Comparison of ENCODE assay signal across 15 cellular contexts in genomic region chr4:88743696-88744095, GRCh38. TPM values are rescaled to one million over a fixed set of nuclear protein-coding genes. Genes with fewer than 3 reads are reported as not detected.
DNase-seq lines count a peak whose midpoint lies in the region; ATAC-seq and TF ChIP-seq lines count a peak whose summit lies in the region.
"Had no signal": no experiment of that assay in that cellular context is flagged by ENCODE, and none has a peak within 500 bp of the region (broad histone marks: within the 10 kb centered on the region; RNA-seq: fewer than 3 reads in every experiment).

No MANE protein-coding gene starts in this region.

- DNase-seq in GM04504 (ENCODE audit: low read depth): peak; percentile 48
- peak; percentile 82 for DNase-seq in adipocyte (ENCODE audit: low read depth)
- DNase-seq in fibroblast of the aortic adventitia (ENCODE audit: low read depth): peak; percentile 67
- DNase-seq in stromal cell of bone marrow (ENCODE audit: low read depth): peak; percentile 66
- no peak for DNase-seq in omental fat pad (ENCODE audit: low spot score)
- no peak for DNase-seq in COLO829 (ENCODE audit: low spot score)
- no peak for DNase-seq in activated naive CD4-positive, alpha-beta T cell treated with Interleukin-2 at 50 U/mL for 16 hours
- DNase-seq: CD8-positive, alpha-beta memory T cell; KBM-7; NCI-H1436 treated with DMSO at 0.1 percent for 48 hours; NCI-H510A treated with DMSO at 0.1 percent for 48 hours; stimulated activated CD4-positive, alpha-beta T cell treated with anti-CD3 and anti-CD28 coated beads, Interleukin-2, amount 100 ng/mL, for 48 hours had no signal

- H3K4me3 ChIP-seq in adipocyte (ENCODE audit: low read length) (no peak overlapping the region), fibroblast of the aortic adventitia (ENCODE audit: low read depth, low read length) (no peak overlapping the region)
- H3K4me3 ChIP-seq: GM23338 had no signal

- no peaks in the 10 kb centered on the region for H3K9me3 ChIP-seq in adipocyte (ENCODE audit: control insufficient read depth, low read length)

- ATAC-seq in GM18861 (IDR thresholded peaks at IDR 0.05; ENCODE audit: unreplicated experiment) (no peak), omental fat pad (ENCODE audit: low FRiP score) (no peak)
- ATAC-seq: GM23338, Panc1 had no signal

- no peaks in the 10 kb centered on the region for H3K27me3 ChIP-seq in adipocyte (replicated peaks; ENCODE audit: control insufficient read depth, insufficient read depth, low read length)

- H3K9ac ChIP-seq in adipocyte (ENCODE audit: low read length): no peak overlapping the region

- peaks cover 60% of the 10 kb centered on the region for H3K36me3 ChIP-seq in adipocyte (ENCODE audit: control insufficient read depth, insufficient read depth, low read length, severe bottlenecking)

- TF ChIP-seq CTCF in fibroblast of the aortic adventitia (IDR thresholded peaks at IDR 0.05; ENCODE audit: insufficient read depth, low read length) (no peak), omental fat pad (IDR thresholded peaks at IDR 0.05) (no peak)

- peaks cover 19% of the 10 kb centered on the region for H3K4me1 ChIP-seq in adipocyte (ENCODE audit: control insufficient read depth, insufficient read depth, low read length)

RNA-seq across cellular contexts. Expression of gene NAP1L5, which starts 46.1 kb away (rescaled TPM):
- total RNA-seq in fibroblast of the aortic adventitia (ENCODE audit: low replicate concordance) (6.0 and 11.3 TPM in 2 replicates), omental fat pad (10 to 100 TPM in 1 of 4 donors, 1 to 10 TPM in 3; 6.8 to 13.7 (median 8.3) TPM)

Comparison
In these comparisons a context has a peak if more than half of its experiments do, and no peak if none do; other contexts are left out.
1. DNase-seq: peak in GM04504 (single experiment), adipocyte (single experiment), fibroblast of the aortic adventitia (single experiment) and stromal cell of bone marrow (single experiment); none in omental fat pad (single experiment), COLO829 (single experiment) and activated naive CD4-positive, alpha-beta T cell treated with Interleukin-2 at 50 U/mL for 16 hours (single experiment).